In genomic region chr5:79133121-79133656, GRCh38 we compare ENCODE assay signal across 7 cellular contexts. TPM values are rescaled to one million over a fixed set of nuclear protein-coding genes. Genes with fewer than 3 reads are reported as not detected.
DNase-seq lines count a peak whose midpoint lies in the region; ATAC-seq and TF ChIP-seq lines count a peak whose summit lies in the region.

No MANE protein-coding gene starts in this region.

- H3K9me3 ChIP-seq in WERI-Rb-1 (ENCODE audit: severe bottlenecking): no peaks in the 10 kb centered on the region

- no peak for TF ChIP-seq CTCF in WERI-Rb-1 (IDR thresholded peaks at IDR 0.05; ENCODE audit: low read depth, low read length)
- peak; percentile 21 for TF ChIP-seq CTCF in fibroblast of villous mesenchyme (IDR thresholded peaks at IDR 0.05; ENCODE audit: insufficient read depth, low read depth, low read length)
- TF ChIP-seq CTCF in omental fat pad (IDR thresholded peaks at IDR 0.05): peak in 1 of 3 donors; percentile 24

- H3K27ac ChIP-seq in WERI-Rb-1: peak overlapping the region; percentile 84

- H3K27me3 ChIP-seq in WERI-Rb-1 (ENCODE audit: insufficient read depth, low read depth, severe bottlenecking): no peaks in the 10 kb centered on the region

- H3K36me3 ChIP-seq in WERI-Rb-1: no peaks in the 10 kb centered on the region

- peak; percentile 55 for ATAC-seq in omental fat pad (ENCODE audit: low FRiP score)
- ATAC-seq in HG03097 (IDR thresholded peaks at IDR 0.05; ENCODE audit: low FRiP score, unreplicated experiment): no peak
- no peak for ATAC-seq in GM19023 (IDR thresholded peaks at IDR 0.05; ENCODE audit: unreplicated experiment)

- peak overlapping the region; percentile 24 for H3K4me3 ChIP-seq in WERI-Rb-1 (ENCODE audit: low read depth, low read length)
- H3K4me3 ChIP-seq in fibroblast of villous mesenchyme (ENCODE audit: low read depth, low read length): no peak overlapping the region

- DNase-seq in GM04504 (ENCODE audit: low read depth) (peak; percentile 10), NCI-H1092 treated with DMSO at 0.1 percent for 48 hours (lab: John Stamatoyannopoulos, UW) (peak; percentile 37), WERI-Rb-1 (no peak), fibroblast of villous mesenchyme (ENCODE audit: low read depth) (peak; percentile 63), omental fat pad (ENCODE audit: low spot score) (no peak)

RNA-seq across cellular contexts. Expression of gene BHMT, which starts 21.6 kb away (rescaled TPM):
- under 0.01 and 0.86 TPM in 2 replicates for total RNA-seq in fibroblast of villous mesenchyme
- 1 to 10 TPM in 3 of 4 donors, under 1 TPM in 1; 0.28 to 3.8 (median 2.4) TPM for total RNA-seq in omental fat pad

Comparison
In these comparisons a context has a peak if more than half of its experiments do, and no peak if none do; other contexts are left out.
1. DNase-seq: peak in GM04504 (single experiment), NCI-H1092 treated with DMSO at 0.1 percent for 48 hours (single experiment) and fibroblast of villous mesenchyme (single experiment); none in WERI-Rb-1 (single experiment) and omental fat pad (single experiment).